9 cellular contexts compared by ENCODE assay signal in genomic region chr18:32049393-32050161, GRCh38. TPM values are rescaled to one million over a fixed set of nuclear protein-coding genes. Genes with fewer than 3 reads are reported as not detected.
DNase-seq lines count a peak whose midpoint lies in the region; TF ChIP-seq lines count a peak whose summit lies in the region.
"Had no signal": no experiment of that assay in that cellular context is flagged by ENCODE, and none has a peak within 500 bp of the region (broad histone marks: within the 10 kb centered on the region; RNA-seq: fewer than 3 reads in every experiment).

No MANE protein-coding gene starts in this region.

- H3K27me3 Mint-ChIP-seq in MCF 10A (ENCODE audit: insufficient read depth, unreplicated experiment) = no peaks in the 10 kb centered on the region

- no peaks in the 10 kb centered on the region for H3K4me1 Mint-ChIP-seq in MCF 10A (ENCODE audit: insufficient read depth, unreplicated experiment)

- no peak for TF ChIP-seq POLR2A in breast epithelium (IDR thresholded peaks at IDR 0.05)

- BruUV-seq in MCF 10A (replicated peaks; lab: Mats Ljungman, UMichigan) = no TSS peak

- POLR2A ChIA-PET in MCF 10A (lab: Yijun Ruan, JAX) = interaction anchor here (1.9 kb wide), 1 partner anchor 107 kb away, joined by 7 read pairs; the partner anchor contains the start of gene TRAPPC8

- H3K4me3 Mint-ChIP-seq in MCF 10A (ENCODE audit: unreplicated experiment) = no peak overlapping the region

- intact Hi-C loops in breast epithelium (cut with DNase I; ENCODE audit: low total_unique reads) = no loop called here
- intact Hi-C loops in MCF 10A (cut with micrococcal nuclease) = no loop called here

- no peak overlapping the region for H3K27ac Mint-ChIP-seq in MCF 10A (ENCODE audit: low read depth, unreplicated experiment)

- no peaks in the 10 kb centered on the region for H3K4me1 ChIP-seq in breast epithelium
- H3K4me1 ChIP-seq: Caco-2 had no signal

- H3K36me3 ChIP-seq in breast epithelium = no peaks in the 10 kb centered on the region

- no peaks in the 10 kb centered on the region for H3K9me3 ChIP-seq in breast epithelium
- H3K9me3 ChIP-seq: Caco-2 had no signal

- no peak for DNase-seq in breast epithelium (ENCODE audit: low spot score in 2 of 2)
- DNase-seq in MCF 10A (ENCODE audit: unreplicated experiment) = no peak
- DNase-seq in T-helper 9 cell = peak; percentile 26
- DNase-seq in epithelial cell of esophagus (ENCODE audit: low read depth) = peak; percentile 36
- peak in 2 of 3 donors; percentile 20 to 26 for DNase-seq in stimulated activated CD4-positive, alpha-beta T cell treated with anti-CD3 and anti-CD28 coated beads, Interleukin-12 subunit alpha, Interleukin-12 subunit beta, amount 100 ng/mL, for 48 hours (ENCODE audit: low read depth in 2 of 3, low spot score in 1 of 3)
- DNase-seq in SHP77 treated with DMSO at 0.1 percent for 48 hours (lab: John Stamatoyannopoulos, UW) = no peak
- no peak for DNase-seq in NCI-H1092 (lab: John Stamatoyannopoulos, UW)
- no peak for DNase-seq in COLO668 (lab: John Stamatoyannopoulos, UW; ENCODE audit: unreplicated experiment)

- no peaks in the 10 kb centered on the region for H3K9me3 Mint-ChIP-seq in MCF 10A (ENCODE audit: unreplicated experiment)

- no peaks in the 10 kb centered on the region for H3K27me3 ChIP-seq in breast epithelium

- TF ChIP-seq CTCF in breast epithelium (IDR thresholded peaks at IDR 0.05) (no peak), MCF 10A (IDR thresholded peaks at IDR 0.05; ENCODE audit: unreplicated experiment) (no peak), epithelial cell of esophagus (IDR thresholded peaks at IDR 0.05; ENCODE audit: insufficient read depth, low read depth, low read length, missing control alignments) (no peak)

- H3K27ac ChIP-seq in breast epithelium = peak overlapping the region; percentile 25 to 78

- peaks cover 14% of the 10 kb centered on the region for H3K36me3 Mint-ChIP-seq in MCF 10A (ENCODE audit: insufficient read depth, unreplicated experiment)

- H3K4me3 ChIP-seq in breast epithelium (no peak overlapping the region), epithelial cell of esophagus (ENCODE audit: low read length) (no peak overlapping the region)

- CTCF ChIA-PET in MCF 10A (lab: Yijun Ruan, JAX) = interaction anchor here (0.7 to 1.2 kb wide), 4 partner anchors 30 to 108 kb away, joined by 3 to 6 read pairs (median 3); partner anchors contain the start of gene RNF125

RNA-seq across cellular contexts. Expression of gene RNF125, which starts 31.0 kb away (rescaled TPM):
- 1 to 10 TPM; 4.5 to 9.3 (median 7.2) TPM for total RNA-seq in breast epithelium
- total RNA-seq in MCF 10A (2022) = 3.5 and 6.2 TPM in 2 replicates

RNA-seq across cellular contexts. Expression of gene RNF138, which starts 42.1 kb away (rescaled TPM):
- 10 to 100 TPM; 14.1 to 20.8 (median 20.0) TPM for total RNA-seq in breast epithelium
- total RNA-seq in MCF 10A (2022) = 42.3 and 64.5 TPM in 2 replicates

Comparison
In these comparisons a context has a peak if more than half of its experiments do, and no peak if none do; other contexts are left out.
1. DNase-seq: peak in T-helper 9 cell (single experiment), epithelial cell of esophagus (single experiment) and stimulated activated CD4-positive, alpha-beta T cell treated with anti-CD3 and anti-CD28 coated beads, Interleukin-12 subunit alpha, Interleukin-12 subunit beta, amount 100 ng/mL, for 48 hours (2 of 3); none in breast epithelium (0 of 2), MCF 10A (single experiment), SHP77 treated with DMSO at 0.1 percent for 48 hours (single experiment), NCI-H1092 (single experiment) and COLO668 (single experiment).